8 cellular contexts compared by ENCODE assay signal in the genomic region with DNA sequence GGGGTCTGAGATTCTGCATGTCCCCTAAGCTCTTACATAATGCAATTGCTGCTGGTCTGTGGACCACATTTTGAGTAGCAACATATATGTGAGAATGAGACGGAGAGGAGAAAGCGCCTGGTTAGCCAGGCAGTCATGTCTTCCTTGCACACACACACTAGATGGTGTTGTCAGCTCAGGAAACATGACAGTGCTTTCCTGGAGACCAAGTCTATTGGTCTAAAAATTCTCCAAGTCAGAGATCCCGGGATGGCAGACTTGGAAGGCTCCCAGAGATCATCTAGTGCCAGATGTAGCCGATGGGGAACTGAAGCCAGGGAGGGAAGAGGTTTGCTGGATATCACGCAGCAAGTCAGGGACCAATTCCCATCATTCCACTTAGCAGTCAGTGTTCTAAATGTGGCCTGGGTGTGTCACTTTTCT. TPM values are rescaled to one million over a fixed set of nuclear protein-coding genes. Genes with fewer than 3 reads are reported as not detected.
DNase-seq lines count a peak whose midpoint lies in the region; ATAC-seq lines count a peak whose summit lies in the region.

No MANE protein-coding gene starts in this region.

- no peak overlapping the region for H3K4ac ChIP-seq in trophoblast cell (ENCODE audit: low read depth, low read length)

- H3K14ac ChIP-seq in trophoblast cell (ENCODE audit: low read length), result no peak overlapping the region

- no peak overlapping the region for H2BK120ac ChIP-seq in trophoblast cell (ENCODE audit: insufficient read depth, low read length, poor library complexity)

- no peaks in the 10 kb centered on the region for H3K36me3 Mint-ChIP-seq in activated T-helper 1 cell treated with anti-CD3 and anti-CD28 coated beads, Interleukin-12 subunit alpha, Interleukin-12 subunit beta, Interleukin-2, Interleukin-4 antibody, amounts not matched to agents 30 ng/mL and 10 ng/mL and 1 ng/mL, durations not matched to agents 14 hours and 24 hours and 36 hours (ENCODE audit: low read depth)

- H4K12ac ChIP-seq in trophoblast cell (ENCODE audit: low read depth, low read length), result no peak overlapping the region

- H2BK12ac ChIP-seq in trophoblast cell (ENCODE audit: low read length), result no peak overlapping the region

- no peak overlapping the region for H3K23ac ChIP-seq in trophoblast cell (ENCODE audit: low read length)

- H3K4me1 ChIP-seq in SJSA1 (replicated peaks), result peaks cover 31% of the 10 kb centered on the region
- H3K4me1 ChIP-seq in trophoblast cell (ENCODE audit: control insufficient read depth in 1 of 2, insufficient read depth in 2 of 2, low read length in 2 of 2), result no peaks in the 10 kb centered on the region

- ATAC-seq in GM18873 (IDR thresholded peaks at IDR 0.05; ENCODE audit: low FRiP score, unreplicated experiment), result no peak

- peaks cover 2% of the 10 kb centered on the region for H3K9me3 Mint-ChIP-seq in activated T-helper 1 cell treated with anti-CD3 and anti-CD28 coated beads, Interleukin-12 subunit alpha, Interleukin-12 subunit beta, Interleukin-2, Interleukin-4 antibody, amounts not matched to agents 30 ng/mL and 10 ng/mL and 1 ng/mL, durations not matched to agents 14 hours and 24 hours and 36 hours

- DNase-seq in H4 (ENCODE audit: low spot score) (peak; percentile 91), SJSA1 (ENCODE audit: low read depth in 1 of 2, low spot score in 2 of 2) (peak; percentile 58 to 59), foreskin melanocyte (peak; percentile 77), trophoblast cell (peak; percentile 28 to 43), NOMO-1 treated with dmso at 0.1 percent for 144 hours (lab: John Stamatoyannopoulos, UW; ENCODE audit: unreplicated experiment) (no peak)
- DNase-seq in activated T-helper 1 cell treated with anti-CD3 and anti-CD28 coated beads, Interleukin-12 subunit alpha, Interleukin-12 subunit beta, Interleukin-2, Interleukin-4 antibody, amounts not matched to agents 30 ng/mL and 10 ng/mL and 1 ng/mL, durations not matched to agents 14 hours and 24 hours and 36 hours (ENCODE audit: low spot score), result no peak
- DNase-seq in activated T-cell treated with anti-CD3 and anti-CD28 coated beads, Interleukin-2, amount 50 U/mL, for 1 hour, result no peak

- no peak overlapping the region for H3K4me2 ChIP-seq in trophoblast cell (ENCODE audit: low read length)

- H4K8ac ChIP-seq in trophoblast cell (ENCODE audit: low read depth, low read length), result no peak overlapping the region

- intact Hi-C loops in activated T-helper 1 cell treated with anti-CD3 and anti-CD28 coated beads, Interleukin-12 subunit alpha, Interleukin-12 subunit beta, Interleukin-2, Interleukin-4 antibody, amounts not matched to agents 30 ng/mL and 10 ng/mL and 1 ng/mL, durations not matched to agents 14 hours and 24 hours and 36 hours (cut with micrococcal nuclease), result no loop called here

- no peaks in the 10 kb centered on the region for H3K79me2 ChIP-seq in trophoblast cell (ENCODE audit: control insufficient read depth, insufficient read depth, low read length, poor library complexity)

- H3K27ac Mint-ChIP-seq in activated T-helper 1 cell treated with anti-CD3 and anti-CD28 coated beads, Interleukin-12 subunit alpha, Interleukin-12 subunit beta, Interleukin-2, Interleukin-4 antibody, amounts not matched to agents 30 ng/mL and 10 ng/mL and 1 ng/mL, durations not matched to agents 14 hours and 24 hours and 36 hours, result no peak overlapping the region

- no CpG with 5 or more reads among the region's 5 CpGs for WGBS in trophoblast cell (ENCODE audit: extremely low coverage, insufficient coverage, insufficient read length)

- H3K9me3 ChIP-seq in SJSA1 (replicated peaks) (no peaks in the 10 kb centered on the region; the same call in 1 of the 2 replicates), trophoblast cell (ENCODE audit: insufficient read depth, low read depth, low read length) (no peaks in the 10 kb centered on the region)

- no peak overlapping the region for H3K4me3 Mint-ChIP-seq in activated T-helper 1 cell treated with anti-CD3 and anti-CD28 coated beads, Interleukin-12 subunit alpha, Interleukin-12 subunit beta, Interleukin-2, Interleukin-4 antibody, amounts not matched to agents 30 ng/mL and 10 ng/mL and 1 ng/mL, durations not matched to agents 14 hours and 24 hours and 36 hours

- no peak overlapping the region for H3K9ac ChIP-seq in trophoblast cell (ENCODE audit: low read length)

- H4K91ac ChIP-seq in trophoblast cell (ENCODE audit: low read depth, low read length), result no peak overlapping the region

- H3K27me3 ChIP-seq in SJSA1 (replicated peaks), result no peaks in the 10 kb centered on the region
- no peaks in the 10 kb centered on the region for H3K27me3 ChIP-seq in trophoblast cell (ENCODE audit: insufficient read depth, low read length)

- H3K4me3 ChIP-seq in SJSA1, result no peak overlapping the region
- no peak overlapping the region for H3K4me3 ChIP-seq in trophoblast cell (ENCODE audit: low read depth, low read length)

- peaks cover 8% of the 10 kb centered on the region for H3K27me3 Mint-ChIP-seq in activated T-helper 1 cell treated with anti-CD3 and anti-CD28 coated beads, Interleukin-12 subunit alpha, Interleukin-12 subunit beta, Interleukin-2, Interleukin-4 antibody, amounts not matched to agents 30 ng/mL and 10 ng/mL and 1 ng/mL, durations not matched to agents 14 hours and 24 hours and 36 hours (ENCODE audit: insufficient read depth)

- H2BK5ac ChIP-seq in trophoblast cell (ENCODE audit: low read depth, low read length, poor library complexity), result no peak overlapping the region

- no peak overlapping the region for H2AK5ac ChIP-seq in trophoblast cell (ENCODE audit: low read length)

- H3K36me3 ChIP-seq in SJSA1 (no peaks in the 10 kb centered on the region), trophoblast cell (ENCODE audit: control insufficient read depth in 1 of 2, insufficient read depth in 2 of 2, low read length in 2 of 2) (no peaks in the 10 kb centered on the region)

- H3K27ac ChIP-seq in SJSA1, result no peak overlapping the region
- no peak overlapping the region for H3K27ac ChIP-seq in trophoblast cell (ENCODE audit: low read depth, low read length)

- no peak overlapping the region for H3K18ac ChIP-seq in trophoblast cell (ENCODE audit: low read length)

- no peaks in the 10 kb centered on the region for H3K79me1 ChIP-seq in trophoblast cell (ENCODE audit: low read length)

- H2AFZ ChIP-seq in trophoblast cell (ENCODE audit: insufficient read depth, low read length, poor library complexity), result no peak overlapping the region

- no peaks in the 10 kb centered on the region for H3K4me1 Mint-ChIP-seq in activated T-helper 1 cell treated with anti-CD3 and anti-CD28 coated beads, Interleukin-12 subunit alpha, Interleukin-12 subunit beta, Interleukin-2, Interleukin-4 antibody, amounts not matched to agents 30 ng/mL and 10 ng/mL and 1 ng/mL, durations not matched to agents 14 hours and 24 hours and 36 hours (ENCODE audit: low read depth)

RNA-seq across cellular contexts. Expression of a gene that starts 53.4 kb away (rescaled TPM):
- total RNA-seq in H4 (2014; rRNA removed; shearing (Covaris generic)), result 3.1 and 3.6 TPM in 2 replicates
- 0.22 and 0.74 TPM in 2 replicates for total RNA-seq in SJSA1 (2014; rRNA removed; shearing (Covaris generic))
- 3.4 and 3.7 TPM in 2 replicates for polyA plus RNA-seq in trophoblast cell (2013)
- total RNA-seq in activated T-helper 1 cell treated with anti-CD3 and anti-CD28 coated beads, Interleukin-12 subunit alpha, Interleukin-12 subunit beta, Interleukin-2, Interleukin-4 antibody, amounts not matched to agents 30 ng/mL and 10 ng/mL and 1 ng/mL, durations not matched to agents 14 hours and 24 hours and 36 hours, result 2.3 and 2.5 TPM in 2 replicates

Comparison
In these comparisons a context has a peak if more than half of its experiments do, and no peak if none do; other contexts are left out.
1. DNase-seq: peak in H4 (single experiment), SJSA1 (2 of 2), foreskin melanocyte (single experiment) and trophoblast cell (2 of 2); none in activated T-helper 1 cell treated with anti-CD3 and anti-CD28 coated beads, Interleukin-12 subunit alpha, Interleukin-12 subunit beta, Interleukin-2, Interleukin-4 antibody, amounts not matched to agents 30 ng/mL and 10 ng/mL and 1 ng/mL, durations not matched to agents 14 hours and 24 hours and 36 hours (single experiment), NOMO-1 treated with dmso at 0.1 percent for 144 hours (single experiment) and activated T-cell treated with anti-CD3 and anti-CD28 coated beads, Interleukin-2, amount 50 U/mL, for 1 hour (single experiment).